ENCODE assay signal across 21 cellular contexts in genomic region chr11:127461575-127462344, GRCh38.
DNase-seq lines count a peak whose midpoint lies in the region; ATAC-seq and TF ChIP-seq lines count a peak whose summit lies in the region.
"Had no signal": no experiment of that assay in that cellular context is flagged by ENCODE, and none has a peak within 500 bp of the region (broad histone marks: within the 10 kb centered on the region; RNA-seq: fewer than 3 reads in every experiment).

No MANE protein-coding gene starts in this region.

- no peaks in the 10 kb centered on the region for H3K9me3 Mint-ChIP-seq in WTC11
- H3K9me3 Mint-ChIP-seq: CD8-positive, alpha-beta T cell; HFFc6 had no signal

- no peaks in the 10 kb centered on the region for H3K27me3 Mint-ChIP-seq in WTC11 (ENCODE audit: low read depth)
- H3K27me3 Mint-ChIP-seq: B cell; CD4-positive, CD25-positive, alpha-beta regulatory T cell had no signal

- H3K4me3 Mint-ChIP-seq in WTC11, result no peak overlapping the region
- H3K4me3 Mint-ChIP-seq: B cell; CD4-positive, CD25-positive, alpha-beta regulatory T cell; CD8-positive, alpha-beta T cell; HFFc6 had no signal

- no peak overlapping the region for H4K5ac ChIP-seq in mesendoderm (ENCODE audit: low read length)

- peak overlapping the region; percentile 6 for H3K56ac ChIP-seq in mesendoderm (ENCODE audit: low read length)

- H4K8ac ChIP-seq in mesendoderm (ENCODE audit: low read depth, low read length), result no peak overlapping the region

- peak overlapping the region; percentile 77 for H3K27ac ChIP-seq in mesendoderm (ENCODE audit: low read depth, low read length)
- H3K27ac ChIP-seq: 22Rv1, BLaER1, C4-2B had no signal

- ATAC-seq in WTC11 (peak; percentile 44; the same call in 1 of the 2 replicates), HG02938 (IDR thresholded peaks at IDR 0.05; ENCODE audit: unreplicated experiment) (no peak), HG02610 (IDR thresholded peaks at IDR 0.05; ENCODE audit: unreplicated experiment) (no peak), omental fat pad (ENCODE audit: low FRiP score) (no peak)
- ATAC-seq: CD8-positive, alpha-beta T cell; GM12878 had no signal

- no peak for TF ChIP-seq CTCF in WTC11 (IDR thresholded peaks at IDR 0.05)
- TF ChIP-seq CTCF in omental fat pad (IDR thresholded peaks at IDR 0.05), result no peak

- no peak overlapping the region for H3K4me2 ChIP-seq in mesendoderm (ENCODE audit: low read length)
- H3K4me2 ChIP-seq: BLaER1 had no signal

- peak; percentile 37 for DNase-seq in NCI-H146 (lab: John Stamatoyannopoulos, UW)
- DNase-seq in NCI-H146 treated with DMSO at 0.1 percent for 48 hours (lab: John Stamatoyannopoulos, UW; ENCODE audit: unreplicated experiment), result no peak
- no peak for DNase-seq in WTC11 (ENCODE audit: low spot score)
- DNase-seq in mesendoderm, result peak; percentile 44
- DNase-seq in stimulated activated CD4-positive, alpha-beta T cell treated with anti-CD3 and anti-CD28 coated beads, Interleukin-15, amount 100 ng/mL, for 24 hours, result no peak
- DNase-seq in omental fat pad (ENCODE audit: low spot score), result no peak
- DNase-seq: Caco-2; CD4-positive, CD25-positive, alpha-beta regulatory T cell; CD8-positive, alpha-beta T cell; DND-41; GDM1; GOT3; HFFc6 had no signal

- no peaks in the 10 kb centered on the region for H3K27me3 ChIP-seq in mesendoderm (ENCODE audit: insufficient read depth, low read length, poor library complexity)
- H3K27me3 ChIP-seq: BLaER1 had no signal

- H3K36me3 Mint-ChIP-seq in WTC11, result no peaks in the 10 kb centered on the region
- H3K36me3 Mint-ChIP-seq: CD4-positive, CD25-positive, alpha-beta regulatory T cell; CD8-positive, alpha-beta T cell had no signal

- peak overlapping the region; percentile 54 for H3K18ac ChIP-seq in mesendoderm (ENCODE audit: low read length)

- no peak overlapping the region for H2AK5ac ChIP-seq in mesendoderm (ENCODE audit: low read length)

- H3K4me3 ChIP-seq in mesendoderm (ENCODE audit: low read length), result no peak overlapping the region
- H3K4me3 ChIP-seq: BLaER1, GM12878, HAP-1 had no signal

- no peaks in the 10 kb centered on the region for H3K79me2 ChIP-seq in mesendoderm (ENCODE audit: control insufficient read depth, insufficient read depth, low read length)

- no peak overlapping the region for H3K23ac ChIP-seq in mesendoderm (ENCODE audit: low read length)

- WGBS in mesendoderm (ENCODE audit: extremely low coverage, insufficient coverage, low lambda C conversion rate), result no CpG with 5 or more reads among the region's 5 CpGs

- POLR2A ChIA-PET in WTC11 (lab: Charles Lee), result no interaction called here

- H3K4me1 Mint-ChIP-seq in WTC11, result peaks cover 22% of the 10 kb centered on the region
- H3K4me1 Mint-ChIP-seq: B cell; CD4-positive, CD25-positive, alpha-beta regulatory T cell had no signal

- no peaks in the 10 kb centered on the region for H3K79me1 ChIP-seq in mesendoderm (ENCODE audit: low read length)

- no peak overlapping the region for H2BK5ac ChIP-seq in mesendoderm (ENCODE audit: low read length)

- H3K9ac ChIP-seq in mesendoderm (ENCODE audit: low read length), result no peak overlapping the region
- H3K9ac ChIP-seq: BLaER1 had no signal

- H2BK15ac ChIP-seq in mesendoderm (replicated peaks; ENCODE audit: low read depth), result peak overlapping the region; percentile 66

- H3K36me3 ChIP-seq in mesendoderm (ENCODE audit: control insufficient read depth, insufficient read depth, low read length), result no peaks in the 10 kb centered on the region
- H3K36me3 ChIP-seq: BLaER1, HAP-1 had no signal

- no peak overlapping the region for H2BK120ac ChIP-seq in mesendoderm (ENCODE audit: low read depth, low read length)

- H3K27ac Mint-ChIP-seq in WTC11, result no peak overlapping the region
- H3K27ac Mint-ChIP-seq: B cell; CD8-positive, alpha-beta T cell; HFFc6 had no signal

- peaks cover 10% of the 10 kb centered on the region for H3K4me1 ChIP-seq in mesendoderm (ENCODE audit: control insufficient read depth, low read depth, low read length)
- H3K4me1 ChIP-seq: BLaER1, HAP-1 had no signal

- CTCF ChIA-PET in WTC11 (lab: Charles Lee), result interaction anchor here (0.9 to 1.6 kb wide), 2 partner anchors 9 to 68 kb away, joined by 3 to 8 read pairs; no protein-coding TSS in a partner anchor

- no peak overlapping the region for H3K4ac ChIP-seq in mesendoderm (ENCODE audit: low read depth, low read length)

TF ChIP-seq in WTC11, 78 proteins besides CTCF, POLR2A, EP300 and RAD21 (continues in another document):
- TF ChIP-seq NR3C1 (CRISPR knock-in tag; conservative IDR thresholded peaks at IDR 0.05; ENCODE audit: low read depth) (no peak), GABPB1 (CRISPR knock-in tag; IDR thresholded peaks at IDR 0.05) (no peak), AFF4 (CRISPR knock-in tag; IDR thresholded peaks at IDR 0.05; ENCODE audit: borderline replicate concordance) (no peak), ARID4B (CRISPR knock-in tag; IDR thresholded peaks at IDR 0.05; ENCODE audit: borderline replicate concordance) (no peak), ZNF219 (CRISPR knock-in tag; IDR thresholded peaks at IDR 0.05; ENCODE audit: borderline replicate concordance) (no peak), STAT6 (CRISPR knock-in tag; conservative IDR thresholded peaks at IDR 0.05; ENCODE audit: low read depth) (no peak)

Comparison
In these comparisons a context has a peak if more than half of its experiments do, and no peak if none do; other contexts are left out.
1. DNase-seq: peak in NCI-H146 (single experiment) and mesendoderm (single experiment); none in NCI-H146 treated with DMSO at 0.1 percent for 48 hours (single experiment), WTC11 (single experiment), stimulated activated CD4-positive, alpha-beta T cell treated with anti-CD3 and anti-CD28 coated beads, Interleukin-15, amount 100 ng/mL, for 24 hours (single experiment) and omental fat pad (single experiment).